8 cellular contexts compared by ENCODE assay signal in genomic region chrX:65034641-65035450, GRCh38. TPM values are rescaled to one million over a fixed set of nuclear protein-coding genes. Genes with fewer than 3 reads are reported as not detected.
A peak's percentile ranks its signal among the peaks of the same experiment; 100 is the strongest.
DNase-seq lines count a peak whose midpoint lies in the region; ATAC-seq, FAIRE-seq and TF ChIP-seq lines count a peak whose summit lies in the region.

ZC3H12B (plus strand) TSS chrX:65034826.

- in situ Hi-C loops in T47D (cut with HindIII; ENCODE audit: low pct_unique_long_range_greater_than_20kb, low sequenced_read_pairs), result no loop called here

- 0 to 23% (median 10%) methylated on average over 2 to 69 of the region's 69 CpGs for WGBS in stomach, 5 donors

- POLR2A ChIA-PET in MCF 10A (lab: Yijun Ruan, JAX), result no interaction called here

- peak; percentile 1 to 3 for DNase-seq in T47D (ENCODE audit: low read depth in 1 of 2, low spot score in 1 of 2)
- DNase-seq in MCF 10A (ENCODE audit: unreplicated experiment), result no peak
- DNase-seq in RCC 7860 (ENCODE audit: low spot score), result peak; percentile 67
- DNase-seq in activated T-helper 9 cell treated with anti-CD3 and anti-CD28 coated beads, Interleukin-2, amount 50 U/mL, for 16 hours (ENCODE audit: low read depth), result peak; percentile 75
- DNase-seq in fibroblast of villous mesenchyme (ENCODE audit: low read depth), result peak; percentile 56
- peak; percentile 65 for DNase-seq in neural crest cell (ENCODE audit: low read depth, low spot score)
- DNase-seq in stomach, result peak; percentile 79

- peak; percentile 94 for ATAC-seq in HG03103 (IDR thresholded peaks at IDR 0.05; ENCODE audit: low read depth, unreplicated experiment)

- H3K4me3 ChIP-seq in fibroblast of villous mesenchyme (ENCODE audit: low read depth, low read length) (peak within 1 kb of the TSS; percentile 46), stomach (peak within 1 kb of the TSS; percentile 55 to 70 (median 62))

- no peak for TF ChIP-seq EP300 in stomach (IDR thresholded peaks at IDR 0.05)

- FAIRE-seq in RCC 7860 (lab: Jason Lieb, UNC), result no peak

- no peaks in the 10 kb centered on the region for H3K4me1 Mint-ChIP-seq in MCF 10A (ENCODE audit: insufficient read depth, unreplicated experiment)
- peaks cover 11% of the 10 kb centered on the region for H3K4me1 Mint-ChIP-seq in neural crest cell

- no TSS peak for BruUV-seq in MCF 10A (replicated peaks; lab: Mats Ljungman, UMichigan)

- peaks cover 0 to 10% (median 0%) of the 10 kb centered on the region in 3 donors for H3K27me3 ChIP-seq in stomach

- no peaks in the 10 kb centered on the region for H3K36me3 ChIP-seq in stomach

- no peak within 1 kb of the TSS for H3K27ac Mint-ChIP-seq in MCF 10A (ENCODE audit: low read depth, unreplicated experiment)
- peak within 1 kb of the TSS; percentile 95 for H3K27ac Mint-ChIP-seq in neural crest cell (ENCODE audit: unreplicated experiment)

- intact Hi-C loops in MCF 10A (cut with micrococcal nuclease) (no loop called here), stomach (cut with DNase I; ENCODE audit: low total_unique reads) (no loop called here)

- H3K9me3 ChIP-seq in stomach, result no peaks in the 10 kb centered on the region

- no peak for TF ChIP-seq CTCF in MCF 10A (IDR thresholded peaks at IDR 0.05; ENCODE audit: unreplicated experiment)
- TF ChIP-seq CTCF in fibroblast of villous mesenchyme (IDR thresholded peaks at IDR 0.05; ENCODE audit: insufficient read depth, low read depth, low read length), result peak; percentile 15
- TF ChIP-seq CTCF in neural crest cell (conservative IDR thresholded peaks at IDR 0.05), result peak; percentile 59
- peak in 5 of 7 experiments; percentile 15 to 52 (median 35) for TF ChIP-seq CTCF in stomach (IDR thresholded peaks at IDR 0.05)

- H3K36me3 Mint-ChIP-seq in MCF 10A (ENCODE audit: insufficient read depth, unreplicated experiment) (no peaks in the 10 kb centered on the region), neural crest cell (ENCODE audit: low read depth) (no peaks in the 10 kb centered on the region)

- H3K9me3 Mint-ChIP-seq in MCF 10A (ENCODE audit: unreplicated experiment), result peaks cover 32% of the 10 kb centered on the region
- H3K9me3 Mint-ChIP-seq in neural crest cell, result no peaks in the 10 kb centered on the region

- no peaks in the 10 kb centered on the region for H3K27me3 Mint-ChIP-seq in MCF 10A (ENCODE audit: insufficient read depth, unreplicated experiment)
- H3K27me3 Mint-ChIP-seq in neural crest cell (ENCODE audit: low read depth), result no peaks in the 10 kb centered on the region

- CTCF ChIA-PET in MCF 10A (lab: Yijun Ruan, JAX), result no interaction called here

- peak within 1 kb of the TSS; percentile 79 to 92 (median 83) for H3K27ac ChIP-seq in stomach

- no peak for TF ChIP-seq POLR2A in stomach (IDR thresholded peaks at IDR 0.05)

- H3K4me1 ChIP-seq in stomach, result peaks cover 0 to 3% (median 0%) of the 10 kb centered on the region in 4 donors

- H3K4me3 Mint-ChIP-seq in MCF 10A (ENCODE audit: unreplicated experiment), result no peak within 1 kb of the TSS
- H3K4me3 Mint-ChIP-seq in neural crest cell, result peak within 1 kb of the TSS; percentile 95

RNA-seq across cellular contexts. Expression of gene ZC3H12B, which starts in this region (rescaled TPM):
- not detected in 2 replicates for total RNA-seq in MCF 10A (2022)
- 0.43 and 0.64 TPM in 2 replicates for total RNA-seq in fibroblast of villous mesenchyme
- 4.8 and 5.4 TPM in 2 replicates for total RNA-seq in neural crest cell
- 10 to 100 TPM in 2 of 5 donors, 1 to 10 TPM in 3; 1.2 to 15.2 (median 4.6) TPM for total RNA-seq in stomach
- 1 to 10 TPM in 1 of 3 donors, under 1 TPM in 2; 0.20 to 1.8 (median 0.68) TPM for polyA plus RNA-seq in stomach

Comparison
In these comparisons a context has a peak if more than half of its experiments do, and no peak if none do; other contexts are left out.
1. Peak in DNase-seq and H3K4me3 ChIP-seq in fibroblast of villous mesenchyme; RNA of the gene not detected or under 1 TPM.